In the genomic region with DNA sequence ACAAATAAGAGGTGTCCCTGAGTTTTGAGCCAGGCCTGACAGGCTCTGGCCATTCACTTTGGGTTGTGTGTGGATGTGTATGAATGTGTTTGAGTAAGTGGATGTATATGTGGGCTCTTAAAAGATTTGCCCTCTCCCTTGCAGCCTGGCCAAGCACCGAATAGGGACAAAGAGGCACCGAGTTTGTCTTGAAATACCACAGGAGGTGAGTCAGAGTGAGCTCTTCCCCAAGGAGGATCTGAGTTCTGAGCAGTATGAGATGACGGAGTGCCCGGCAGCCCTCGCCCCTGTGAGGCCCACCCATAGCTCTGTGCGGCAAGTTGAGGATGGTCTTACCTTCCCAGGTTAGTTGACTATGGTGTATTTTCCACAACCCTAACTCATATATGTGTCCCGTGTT, we compare ENCODE assay signal across 15 cellular contexts. TPM values are rescaled to one million over a fixed set of nuclear protein-coding genes. Genes with fewer than 3 reads are reported as not detected.
DNase-seq lines count a peak whose midpoint lies in the region; ATAC-seq and TF ChIP-seq lines count a peak whose summit lies in the region.
"Had no signal": no experiment of that assay in that cellular context is flagged by ENCODE, and none has a peak within 500 bp of the region (broad histone marks: within the 10 kb centered on the region; RNA-seq: fewer than 3 reads in every experiment).

No MANE protein-coding gene starts in this region.

- no peaks in the 10 kb centered on the region for H3K9me2 ChIP-seq in hepatocyte (replicated peaks; ENCODE audit: insufficient read depth)

- no peaks in the 10 kb centered on the region for H3K9me3 ChIP-seq in breast epithelium
- H3K9me3 ChIP-seq in T-helper 17 cell (ENCODE audit: control insufficient read depth, low read length, poor library complexity, severe bottlenecking): no peaks in the 10 kb centered on the region
- H3K9me3 ChIP-seq in hepatocyte (ENCODE audit: low read depth): no peaks in the 10 kb centered on the region
- H3K9me3 ChIP-seq: uterus had no signal

- H3K27me3 ChIP-seq in breast epithelium: no peaks in the 10 kb centered on the region
- no peaks in the 10 kb centered on the region for H3K27me3 ChIP-seq in foreskin keratinocyte
- no peaks in the 10 kb centered on the region for H3K27me3 ChIP-seq in hepatocyte
- H3K27me3 ChIP-seq: uterus had no signal

- H3K4me3 ChIP-seq in breast epithelium (no peak overlapping the region), hepatocyte (no peak overlapping the region)
- H3K4me3 ChIP-seq: uterus had no signal

- no peak overlapping the region for H2AFZ ChIP-seq in hepatocyte

- H3K27me3 Mint-ChIP-seq in MCF 10A (ENCODE audit: insufficient read depth, unreplicated experiment): no peaks in the 10 kb centered on the region
- no peaks in the 10 kb centered on the region for H3K27me3 Mint-ChIP-seq in T-helper 17 cell
- H3K27me3 Mint-ChIP-seq: activated naive CD8-positive, alpha-beta T cell treated with anti-CD3 and anti-CD28 coated beads, Interleukin-2, amount 10 ng/mL, durations not matched to agents 7 days and 5 days had no signal

- BruUV-seq in MCF 10A (replicated peaks; lab: Mats Ljungman, UMichigan): no TSS peak

- no peak for DNase-seq in MCF 10A (ENCODE audit: unreplicated experiment)
- no peak for DNase-seq in breast epithelium (ENCODE audit: low spot score in 2 of 2)
- peak; percentile 27 for DNase-seq in amniotic epithelial cell (ENCODE audit: low read depth)
- peak in 1 of 2 donors; percentile 67 for DNase-seq in foreskin keratinocyte
- DNase-seq in T-helper 17 cell: no peak
- no peak for DNase-seq in hepatocyte (ENCODE audit: low spot score)
- DNase-seq: ACHN; activated naive CD8-positive, alpha-beta T cell treated with anti-CD3 and anti-CD28 coated beads, Interleukin-2, amount 10 ng/mL, durations not matched to agents 7 days and 5 days; kidney; NCI-H2081; NCI-H526; uterus had no signal

- TF ChIP-seq POLR2A in breast epithelium (IDR thresholded peaks at IDR 0.05): no peak

- H3K4me3 Mint-ChIP-seq in MCF 10A (ENCODE audit: unreplicated experiment) (no peak overlapping the region), T-helper 17 cell (no peak overlapping the region)
- H3K4me3 Mint-ChIP-seq: activated naive CD8-positive, alpha-beta T cell treated with anti-CD3 and anti-CD28 coated beads, Interleukin-2, amount 10 ng/mL, durations not matched to agents 7 days and 5 days; neural crest cell had no signal

- 96% methylated on average over 7 of the region's 7 CpGs for WGBS in hepatocyte (ENCODE audit: low lambda C conversion rate, missing lambda C conversion rate)

- no peaks in the 10 kb centered on the region for H3K4me1 ChIP-seq in breast epithelium
- H3K4me1 ChIP-seq in foreskin keratinocyte: peaks cover 23% of the 10 kb centered on the region
- no peaks in the 10 kb centered on the region for H3K4me1 ChIP-seq in hepatocyte (ENCODE audit: insufficient read depth)
- H3K4me1 ChIP-seq: uterus had no signal

- peaks cover 16% of the 10 kb centered on the region for H3K79me2 ChIP-seq in hepatocyte

- peaks cover 8% of the 10 kb centered on the region for H4K20me1 ChIP-seq in hepatocyte (ENCODE audit: insufficient read depth, poor library complexity, severe bottlenecking)

- H3K36me3 ChIP-seq in breast epithelium (peaks cover 29% of the 10 kb centered on the region), hepatocyte (replicated peaks; ENCODE audit: insufficient read depth, low read depth) (peaks cover 9% of the 10 kb centered on the region)
- H3K36me3 ChIP-seq: uterus had no signal

- intact Hi-C loops in MCF 10A (cut with micrococcal nuclease): no loop called here
- intact Hi-C loops in breast epithelium (cut with DNase I; ENCODE audit: low total_unique reads): loop anchor here (5.0 kb wide), 1 partner anchor 1012 kb away; a partner anchor contains a TSS

- H3K27ac Mint-ChIP-seq in MCF 10A (ENCODE audit: low read depth, unreplicated experiment): peak overlapping the region; percentile 54
- H3K27ac Mint-ChIP-seq in T-helper 17 cell: no peak overlapping the region
- H3K27ac Mint-ChIP-seq: activated naive CD8-positive, alpha-beta T cell treated with anti-CD3 and anti-CD28 coated beads, Interleukin-2, amount 10 ng/mL, durations not matched to agents 7 days and 5 days had no signal

- CTCF ChIA-PET in MCF 10A (lab: Yijun Ruan, JAX): interaction anchor here (0.6 to 1.1 kb wide), 2 partner anchors 16 to 94 kb away, joined by 4 to 5 read pairs; no protein-coding TSS in a partner anchor

- H3K4me1 Mint-ChIP-seq in MCF 10A (ENCODE audit: insufficient read depth, unreplicated experiment): peaks cover 16% of the 10 kb centered on the region
- H3K4me1 Mint-ChIP-seq in T-helper 17 cell: peaks cover 20% of the 10 kb centered on the region
- H3K4me1 Mint-ChIP-seq: neural crest cell had no signal

- peak; percentile 4 for ATAC-seq in foreskin keratinocyte
- ATAC-seq in T-helper 17 cell: no peak
- no peak for ATAC-seq in HG02642 (IDR thresholded peaks at IDR 0.05; ENCODE audit: poor library complexity, unreplicated experiment)
- ATAC-seq in HG02870 (IDR thresholded peaks at IDR 0.05; ENCODE audit: unreplicated experiment): no peak

- TF ChIP-seq CTCF in MCF 10A (IDR thresholded peaks at IDR 0.05; ENCODE audit: unreplicated experiment) (no peak), breast epithelium (IDR thresholded peaks at IDR 0.05) (no peak), foreskin keratinocyte (conservative IDR thresholded peaks at IDR 0.05) (no peak), hepatocyte (IDR thresholded peaks at IDR 0.05; ENCODE audit: poor library complexity) (no peak)

- H3K27ac ChIP-seq in breast epithelium (no peak overlapping the region), foreskin keratinocyte (no peak overlapping the region), hepatocyte (no peak overlapping the region)

- no peaks in the 10 kb centered on the region for H3K9me3 Mint-ChIP-seq in MCF 10A (ENCODE audit: unreplicated experiment)
- H3K9me3 Mint-ChIP-seq: activated naive CD8-positive, alpha-beta T cell treated with anti-CD3 and anti-CD28 coated beads, Interleukin-2, amount 10 ng/mL, durations not matched to agents 7 days and 5 days; neural crest cell had no signal

- no peak overlapping the region for H3K4me2 ChIP-seq in hepatocyte

- H3K36me3 Mint-ChIP-seq in MCF 10A (ENCODE audit: insufficient read depth, unreplicated experiment) (peaks cover 97% of the 10 kb centered on the region), T-helper 17 cell (ENCODE audit: low read depth) (peaks cover 13% of the 10 kb centered on the region)

- POLR2A ChIA-PET in MCF 10A (lab: Yijun Ruan, JAX): interaction anchor here (0.9 to 3.6 kb wide), 2 partner anchors 14 to 18 kb away, joined by 3 to 18 read pairs; a partner anchor contains a TSS

RNA-seq across cellular contexts. Expression of a gene that starts 19.0 kb away (rescaled TPM):
- total RNA-seq in MCF 10A (2022) (42.5 and 48.1 TPM in 2 replicates), breast epithelium (10 to 100 TPM; 28.6 to 46.1 (median 35.1) TPM), foreskin keratinocyte (29.5 and 30.1 TPM in 2 replicates), T-helper 17 cell (10 to 100 TPM; 37.2 to 37.5 TPM), hepatocyte (35.5 and 51.5 TPM in 2 replicates)
- polyA plus RNA-seq in foreskin keratinocyte (10.3 and 11.5 TPM in 2 replicates), hepatocyte (22.4 and 24.7 TPM in 2 replicates)

RNA-seq across cellular contexts. Expression of a gene that starts 38.4 kb away (rescaled TPM):
- 22.4 and 24.2 TPM in 2 replicates for total RNA-seq in MCF 10A (2022)
- total RNA-seq in breast epithelium: 10 to 100 TPM; 14.0 to 23.0 (median 19.7) TPM
- 12.4 and 13.6 TPM in 2 replicates for total RNA-seq in foreskin keratinocyte
- polyA plus RNA-seq in foreskin keratinocyte: 16.3 and 17.3 TPM in 2 replicates
- total RNA-seq in T-helper 17 cell: 10 to 100 TPM; 19.8 to 24.9 TPM
- total RNA-seq in hepatocyte: 6.2 and 7.1 TPM in 2 replicates
- 6.3 and 7.7 TPM in 2 replicates for polyA plus RNA-seq in hepatocyte
